ENCODE assay signal across 24 cellular contexts in the genomic region with DNA sequence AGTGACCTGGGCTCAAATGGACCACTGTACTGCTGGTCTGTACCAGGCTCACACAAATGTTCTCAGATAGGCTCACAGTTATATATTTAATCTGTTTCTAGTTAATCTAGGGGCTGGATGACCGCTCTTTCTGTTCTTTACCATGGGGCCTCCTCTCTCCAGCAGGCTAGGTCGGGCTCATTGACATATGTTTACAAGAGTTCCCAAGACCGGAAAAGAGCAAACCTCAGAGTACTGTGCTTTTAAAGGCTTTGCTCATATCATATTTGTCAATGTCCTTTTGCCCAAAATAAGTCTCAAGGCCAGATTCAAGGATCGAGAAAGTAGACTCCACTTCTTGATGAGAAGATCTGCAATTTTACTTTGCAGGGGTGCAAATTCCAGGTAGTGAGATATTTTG.
"Had no signal": no experiment of that assay in that cellular context is flagged by ENCODE, and none has a peak within 500 bp of the region (broad histone marks: within the 10 kb centered on the region; RNA-seq: fewer than 3 reads in every experiment).

No MANE protein-coding gene starts in this region.

- H3K36me3 ChIP-seq: gastrocnemius medialis, heart right ventricle, lower lobe of right lung, neural progenitor cell, pancreas, suprapubic skin, thyroid gland, uterus had no signal

- H3K4me1 Mint-ChIP-seq: memory B cell; neural progenitor cell; stimulated activated effector memory CD8-positive, alpha-beta T cell treated with anti-CD3 and anti-CD28 coated beads, Interleukin-12 subunit alpha, Interleukin-12 subunit beta, amount 100 ng/mL, for 72 hours had no signal

- H3K9me3 Mint-ChIP-seq: memory B cell, type B pancreatic cell had no signal

- H3K36me3 Mint-ChIP-seq: memory B cell; natural killer cell treated with Interleukin-12 subunit alpha and Interleukin-12 subunit beta and Interleukin-15 and Interleukin-18, amount 100 ng/mL, for 72 hours; neural progenitor cell; stimulated activated effector memory CD8-positive, alpha-beta T cell treated with anti-CD3 and anti-CD28 coated beads, Interleukin-12 subunit alpha, Interleukin-12 subunit beta, amount 100 ng/mL, for 72 hours; type B pancreatic cell had no signal

- H3K9me3 ChIP-seq: gastrocnemius medialis, heart right ventricle, lower lobe of right lung, pancreas, suprapubic skin, thyroid gland, uterus had no signal

- H3K4me2 ChIP-seq: neural progenitor cell had no signal

- H2AFZ ChIP-seq: neural progenitor cell had no signal

- DNase-seq: effector memory CD4-positive, alpha-beta T cell; gastrocnemius medialis; heart right ventricle; islet precursor cell; lower lobe of right lung; midbrain; nucleus accumbens; pancreas; right cardiac atrium; small intestine; stimulated activated CD4-positive, alpha-beta T cell treated with anti-CD3 and anti-CD28 coated beads, Interleukin-2, amount 100 ng/mL, for 48 hours; stimulated activated CD8-positive, alpha-beta memory T cell treated with anti-CD3 and anti-CD28 coated beads, Interleukin-4, amount 100 ng/mL, for 48 hours; stimulated activated naive CD8-positive, alpha-beta T cell treated with anti-CD3 and anti-CD28 coated beads, Interleukin-15, Interleukin-2, amounts not matched to agents 100 U/mL and 50 U/mL, for 24 hours; thyroid gland; uterus had no signal

- H3K27ac ChIP-seq: gastrocnemius medialis, heart right ventricle, lower lobe of right lung, neural progenitor cell, pancreas, suprapubic skin, thyroid gland, uterus had no signal

- H3K4me3 Mint-ChIP-seq: memory B cell; natural killer cell treated with Interleukin-12 subunit alpha and Interleukin-12 subunit beta and Interleukin-15 and Interleukin-18, amount 100 ng/mL, for 72 hours; neural progenitor cell; stimulated activated effector memory CD8-positive, alpha-beta T cell treated with anti-CD3 and anti-CD28 coated beads, Interleukin-12 subunit alpha, Interleukin-12 subunit beta, amount 100 ng/mL, for 72 hours; type B pancreatic cell had no signal

- H3K9ac ChIP-seq: neural progenitor cell had no signal

- H3K27me3 Mint-ChIP-seq: memory B cell; natural killer cell treated with Interleukin-12 subunit alpha and Interleukin-12 subunit beta and Interleukin-15 and Interleukin-18, amount 100 ng/mL, for 72 hours; progenitor cell of endocrine pancreas; type B pancreatic cell had no signal

- H3K4me1 ChIP-seq: gastrocnemius medialis, heart right ventricle, lower lobe of right lung, neural progenitor cell, pancreas, suprapubic skin, thyroid gland, uterus had no signal

- H3K4me3 ChIP-seq: gastrocnemius medialis, heart right ventricle, lower lobe of right lung, neural progenitor cell, pancreas, suprapubic skin, thyroid gland, uterus had no signal

- ATAC-seq: esophagus mucosa; gastrocnemius medialis; heart right ventricle; left lobe of liver; lower lobe of right lung; natural killer cell treated with Interleukin-12 subunit alpha and Interleukin-12 subunit beta and Interleukin-15 and Interleukin-18, amount 100 ng/mL, for 72 hours; pancreas; right cardiac atrium; stimulated activated effector memory CD8-positive, alpha-beta T cell treated with anti-CD3 and anti-CD28 coated beads, Interleukin-12 subunit alpha, Interleukin-12 subunit beta, amount 100 ng/mL, for 72 hours; stimulated activated naive CD8-positive, alpha-beta T cell treated with anti-CD3 and anti-CD28 coated beads, Interleukin-15, Interleukin-2, amounts not matched to agents 100 U/mL and 50 U/mL, for 24 hours had no signal

- H3K27ac Mint-ChIP-seq: memory B cell; natural killer cell treated with Interleukin-12 subunit alpha and Interleukin-12 subunit beta and Interleukin-15 and Interleukin-18, amount 100 ng/mL, for 72 hours; neural progenitor cell; progenitor cell of endocrine pancreas; stimulated activated effector memory CD8-positive, alpha-beta T cell treated with anti-CD3 and anti-CD28 coated beads, Interleukin-12 subunit alpha, Interleukin-12 subunit beta, amount 100 ng/mL, for 72 hours; type B pancreatic cell had no signal

- H3K27me3 ChIP-seq: gastrocnemius medialis, heart right ventricle, neural progenitor cell, pancreas, suprapubic skin, thyroid gland, uterus had no signal
